Comparison of ENCODE assay signal across 1 cellular context in genomic region chr5:111404270-111404769, GRCh38.
TF ChIP-seq lines count a peak whose summit lies in the region.

No MANE protein-coding gene starts in this region.

TF ChIP-seq in HepG2, 621 proteins besides CTCF, POLR2A, EP300 and RAD21 (continued from another document):
- TF ChIP-seq, protein P1, sequence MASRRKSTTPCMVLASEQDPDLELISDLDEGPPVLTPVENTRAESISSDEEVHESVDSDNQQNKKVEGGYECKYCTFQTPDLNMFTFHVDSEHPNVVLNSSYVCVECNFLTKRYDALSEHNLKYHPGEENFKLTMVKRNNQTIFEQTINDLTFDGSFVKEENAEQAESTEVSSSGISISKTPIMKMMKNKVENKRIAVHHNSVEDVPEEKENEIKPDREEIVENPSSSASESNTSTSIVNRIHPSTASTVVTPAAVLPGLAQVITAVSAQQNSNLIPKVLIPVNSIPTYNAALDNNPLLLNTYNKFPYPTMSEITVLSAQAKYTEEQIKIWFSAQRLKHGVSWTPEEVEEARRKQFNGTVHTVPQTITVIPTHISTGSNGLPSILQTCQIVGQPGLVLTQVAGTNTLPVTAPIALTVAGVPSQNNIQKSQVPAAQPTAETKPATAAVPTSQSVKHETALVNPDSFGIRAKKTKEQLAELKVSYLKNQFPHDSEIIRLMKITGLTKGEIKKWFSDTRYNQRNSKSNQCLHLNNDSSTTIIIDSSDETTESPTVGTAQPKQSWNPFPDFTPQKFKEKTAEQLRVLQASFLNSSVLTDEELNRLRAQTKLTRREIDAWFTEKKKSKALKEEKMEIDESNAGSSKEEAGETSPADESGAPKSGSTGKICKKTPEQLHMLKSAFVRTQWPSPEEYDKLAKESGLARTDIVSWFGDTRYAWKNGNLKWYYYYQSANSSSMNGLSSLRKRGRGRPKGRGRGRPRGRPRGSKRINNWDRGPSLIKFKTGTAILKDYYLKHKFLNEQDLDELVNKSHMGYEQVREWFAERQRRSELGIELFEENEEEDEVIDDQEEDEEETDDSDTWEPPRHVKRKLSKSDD (CRISPR knock-in tag; IDR thresholded peaks at IDR 0.05; ENCODE audit: low read depth): 0 out of 2 replicates have a peak, but pooled peaks have one; percentile 61
- TF ChIP-seq, protein P2, sequence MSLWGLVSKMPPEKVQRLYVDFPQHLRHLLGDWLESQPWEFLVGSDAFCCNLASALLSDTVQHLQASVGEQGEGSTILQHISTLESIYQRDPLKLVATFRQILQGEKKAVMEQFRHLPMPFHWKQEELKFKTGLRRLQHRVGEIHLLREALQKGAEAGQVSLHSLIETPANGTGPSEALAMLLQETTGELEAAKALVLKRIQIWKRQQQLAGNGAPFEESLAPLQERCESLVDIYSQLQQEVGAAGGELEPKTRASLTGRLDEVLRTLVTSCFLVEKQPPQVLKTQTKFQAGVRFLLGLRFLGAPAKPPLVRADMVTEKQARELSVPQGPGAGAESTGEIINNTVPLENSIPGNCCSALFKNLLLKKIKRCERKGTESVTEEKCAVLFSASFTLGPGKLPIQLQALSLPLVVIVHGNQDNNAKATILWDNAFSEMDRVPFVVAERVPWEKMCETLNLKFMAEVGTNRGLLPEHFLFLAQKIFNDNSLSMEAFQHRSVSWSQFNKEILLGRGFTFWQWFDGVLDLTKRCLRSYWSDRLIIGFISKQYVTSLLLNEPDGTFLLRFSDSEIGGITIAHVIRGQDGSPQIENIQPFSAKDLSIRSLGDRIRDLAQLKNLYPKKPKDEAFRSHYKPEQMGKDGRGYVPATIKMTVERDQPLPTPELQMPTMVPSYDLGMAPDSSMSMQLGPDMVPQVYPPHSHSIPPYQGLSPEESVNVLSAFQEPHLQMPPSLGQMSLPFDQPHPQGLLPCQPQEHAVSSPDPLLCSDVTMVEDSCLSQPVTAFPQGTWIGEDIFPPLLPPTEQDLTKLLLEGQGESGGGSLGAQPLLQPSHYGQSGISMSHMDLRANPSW (CRISPR knock-in tag; IDR thresholded peaks at IDR 0.05; ENCODE audit: borderline replicate concordance): no peak
- TF ChIP-seq ZNF562 (CRISPR knock-in tag; IDR thresholded peaks at IDR 0.05; ENCODE audit: borderline replicate concordance) (no peak), ZNF124 (CRISPR knock-in tag; IDR thresholded peaks at IDR 0.05) (0 out of 2 replicates have a peak, but pooled peaks have one; percentile 28), RARA (CRISPR knock-in tag; IDR thresholded peaks at IDR 0.05) (peak; percentile 37; the same call in 1 of the 2 replicates), MED13 (CRISPR knock-in tag; IDR thresholded peaks at IDR 0.05) (no peak), GFI1 (CRISPR knock-in tag; IDR thresholded peaks at IDR 0.05; ENCODE audit: borderline replicate concordance) (peak; percentile 94), HOXA3 (CRISPR knock-in tag; IDR thresholded peaks at IDR 0.05) (0 out of 2 replicates have a peak, but pooled peaks have one; percentile 27), ZNF766 (CRISPR knock-in tag; IDR thresholded peaks at IDR 0.05; ENCODE audit: borderline replicate concordance) (no peak), THAP7 (CRISPR knock-in tag; IDR thresholded peaks at IDR 0.05) (no peak), CREM (IDR thresholded peaks at IDR 0.05) (0 out of 2 replicates have a peak, but pooled peaks have one; percentile 29), CREM (CRISPR knock-in tag; IDR thresholded peaks at IDR 0.05) (no peak), ZNF264 (CRISPR knock-in tag; IDR thresholded peaks at IDR 0.05) (peak; percentile 66; the same call in 1 of the 2 replicates), KDM6A (CRISPR knock-in tag; IDR thresholded peaks at IDR 0.05; ENCODE audit: low read depth) (peak; percentile 55; the same call in 1 of the 2 replicates), ZNF564 (CRISPR knock-in tag; IDR thresholded peaks at IDR 0.05) (no peak), GATA4 (IDR thresholded peaks at IDR 0.05; ENCODE audit: borderline replicate concordance, low read depth) (peak; percentile 70; the same call in 1 of the 2 replicates), AFF4 (CRISPR knock-in tag; IDR thresholded peaks at IDR 0.05) (no peak), SIX1 (CRISPR knock-in tag; IDR thresholded peaks at IDR 0.05; ENCODE audit: borderline replicate concordance) (0 out of 2 replicates have a peak, but pooled peaks have one; percentile 55), RBM39 (IDR thresholded peaks at IDR 0.05; ENCODE audit: low read depth, low read length, poor library complexity, severe bottlenecking) (no peak), KAT8 (CRISPR knock-in tag; IDR thresholded peaks at IDR 0.05) (0 out of 2 replicates have a peak, but pooled peaks have one; percentile 13), MEIS1 (CRISPR knock-in tag; IDR thresholded peaks at IDR 0.05; ENCODE audit: borderline replicate concordance) (no peak)
- TF ChIP-seq, protein P3, sequence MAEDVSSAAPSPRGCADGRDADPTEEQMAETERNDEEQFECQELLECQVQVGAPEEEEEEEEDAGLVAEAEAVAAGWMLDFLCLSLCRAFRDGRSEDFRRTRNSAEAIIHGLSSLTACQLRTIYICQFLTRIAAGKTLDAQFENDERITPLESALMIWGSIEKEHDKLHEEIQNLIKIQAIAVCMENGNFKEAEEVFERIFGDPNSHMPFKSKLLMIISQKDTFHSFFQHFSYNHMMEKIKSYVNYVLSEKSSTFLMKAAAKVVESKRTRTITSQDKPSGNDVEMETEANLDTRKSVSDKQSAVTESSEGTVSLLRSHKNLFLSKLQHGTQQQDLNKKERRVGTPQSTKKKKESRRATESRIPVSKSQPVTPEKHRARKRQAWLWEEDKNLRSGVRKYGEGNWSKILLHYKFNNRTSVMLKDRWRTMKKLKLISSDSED (CRISPR knock-in tag; IDR thresholded peaks at IDR 0.05): no peak
- TF ChIP-seq, protein P4, sequence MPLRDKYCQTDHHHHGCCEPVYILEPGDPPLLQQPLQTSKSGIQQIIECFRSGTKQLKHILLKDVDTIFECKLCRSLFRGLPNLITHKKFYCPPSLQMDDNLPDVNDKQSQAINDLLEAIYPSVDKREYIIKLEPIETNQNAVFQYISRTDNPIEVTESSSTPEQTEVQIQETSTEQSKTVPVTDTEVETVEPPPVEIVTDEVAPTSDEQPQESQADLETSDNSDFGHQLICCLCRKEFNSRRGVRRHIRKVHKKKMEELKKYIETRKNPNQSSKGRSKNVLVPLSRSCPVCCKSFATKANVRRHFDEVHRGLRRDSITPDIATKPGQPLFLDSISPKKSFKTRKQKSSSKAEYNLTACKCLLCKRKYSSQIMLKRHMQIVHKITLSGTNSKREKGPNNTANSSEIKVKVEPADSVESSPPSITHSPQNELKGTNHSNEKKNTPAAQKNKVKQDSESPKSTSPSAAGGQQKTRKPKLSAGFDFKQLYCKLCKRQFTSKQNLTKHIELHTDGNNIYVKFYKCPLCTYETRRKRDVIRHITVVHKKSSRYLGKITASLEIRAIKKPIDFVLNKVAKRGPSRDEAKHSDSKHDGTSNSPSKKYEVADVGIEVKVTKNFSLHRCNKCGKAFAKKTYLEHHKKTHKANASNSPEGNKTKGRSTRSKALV (CRISPR knock-in tag; IDR thresholded peaks at IDR 0.05): 0 out of 2 replicates have a peak, but pooled peaks have one; percentile 58
- TF ChIP-seq, protein P5, sequence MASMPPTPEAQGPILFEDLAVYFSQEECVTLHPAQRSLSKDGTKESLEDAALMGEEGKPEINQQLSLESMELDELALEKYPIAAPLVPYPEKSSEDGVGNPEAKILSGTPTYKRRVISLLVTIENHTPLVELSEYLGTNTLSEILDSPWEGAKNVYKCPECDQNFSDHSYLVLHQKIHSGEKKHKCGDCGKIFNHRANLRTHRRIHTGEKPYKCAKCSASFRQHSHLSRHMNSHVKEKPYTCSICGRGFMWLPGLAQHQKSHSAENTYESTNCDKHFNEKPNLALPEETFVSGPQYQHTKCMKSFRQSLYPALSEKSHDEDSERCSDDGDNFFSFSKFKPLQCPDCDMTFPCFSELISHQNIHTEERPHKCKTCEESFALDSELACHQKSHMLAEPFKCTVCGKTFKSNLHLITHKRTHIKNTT (CRISPR knock-in tag; IDR thresholded peaks at IDR 0.05): no peak
- TF ChIP-seq, protein P6, sequence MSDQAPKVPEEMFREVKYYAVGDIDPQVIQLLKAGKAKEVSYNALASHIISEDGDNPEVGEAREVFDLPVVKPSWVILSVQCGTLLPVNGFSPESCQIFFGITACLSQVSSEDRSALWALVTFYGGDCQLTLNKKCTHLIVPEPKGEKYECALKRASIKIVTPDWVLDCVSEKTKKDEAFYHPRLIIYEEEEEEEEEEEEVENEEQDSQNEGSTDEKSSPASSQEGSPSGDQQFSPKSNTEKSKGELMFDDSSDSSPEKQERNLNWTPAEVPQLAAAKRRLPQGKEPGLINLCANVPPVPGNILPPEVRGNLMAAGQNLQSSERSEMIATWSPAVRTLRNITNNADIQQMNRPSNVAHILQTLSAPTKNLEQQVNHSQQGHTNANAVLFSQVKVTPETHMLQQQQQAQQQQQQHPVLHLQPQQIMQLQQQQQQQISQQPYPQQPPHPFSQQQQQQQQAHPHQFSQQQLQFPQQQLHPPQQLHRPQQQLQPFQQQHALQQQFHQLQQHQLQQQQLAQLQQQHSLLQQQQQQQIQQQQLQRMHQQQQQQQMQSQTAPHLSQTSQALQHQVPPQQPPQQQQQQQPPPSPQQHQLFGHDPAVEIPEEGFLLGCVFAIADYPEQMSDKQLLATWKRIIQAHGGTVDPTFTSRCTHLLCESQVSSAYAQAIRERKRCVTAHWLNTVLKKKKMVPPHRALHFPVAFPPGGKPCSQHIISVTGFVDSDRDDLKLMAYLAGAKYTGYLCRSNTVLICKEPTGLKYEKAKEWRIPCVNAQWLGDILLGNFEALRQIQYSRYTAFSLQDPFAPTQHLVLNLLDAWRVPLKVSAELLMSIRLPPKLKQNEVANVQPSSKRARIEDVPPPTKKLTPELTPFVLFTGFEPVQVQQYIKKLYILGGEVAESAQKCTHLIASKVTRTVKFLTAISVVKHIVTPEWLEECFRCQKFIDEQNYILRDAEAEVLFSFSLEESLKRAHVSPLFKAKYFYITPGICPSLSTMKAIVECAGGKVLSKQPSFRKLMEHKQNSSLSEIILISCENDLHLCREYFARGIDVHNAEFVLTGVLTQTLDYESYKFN (CRISPR knock-in tag; conservative IDR thresholded peaks at IDR 0.05): peak; percentile 90
